Comparison of ENCODE assay signal across 11 cellular contexts in genomic region chr3:48560648-48561018, GRCh38. TPM values are rescaled to one million over a fixed set of nuclear protein-coding genes. Genes with fewer than 3 reads are reported as not detected.
DNase-seq lines count a peak whose midpoint lies in the region; ATAC-seq and TF ChIP-seq lines count a peak whose summit lies in the region.
"Had no signal": no experiment of that assay in that cellular context is flagged by ENCODE, and none has a peak within 500 bp of the region (broad histone marks: within the 10 kb centered on the region; RNA-seq: fewer than 3 reads in every experiment).

No MANE protein-coding gene starts in this region.

- H3K9ac ChIP-seq in mesendoderm (ENCODE audit: low read length): peak overlapping the region; percentile 49

- H3K79me2 ChIP-seq in mesendoderm (ENCODE audit: control insufficient read depth, insufficient read depth, low read length): no peaks in the 10 kb centered on the region

- H3K27ac ChIP-seq in mesendoderm (ENCODE audit: low read depth, low read length): peak overlapping the region; percentile 5
- H3K27ac ChIP-seq in upper lobe of right lung: no peak overlapping the region

- no peaks in the 10 kb centered on the region for H3K27me3 Mint-ChIP-seq in activated naive CD8-positive, alpha-beta T cell treated with anti-CD3 and anti-CD28 coated beads, Interleukin-2, amount 10 ng/mL, durations not matched to agents 7 days and 5 days
- H3K27me3 Mint-ChIP-seq in activated naive CD8-positive, alpha-beta T cell treated with anti-CD3 and anti-CD28 coated beads for 36 hours: no peaks in the 10 kb centered on the region
- H3K27me3 Mint-ChIP-seq in brain (peaks cover 6% of the 10 kb centered on the region), Caco-2 (ENCODE audit: insufficient read depth, unreplicated experiment) (no peaks in the 10 kb centered on the region)

- no peak overlapping the region for H3K23ac ChIP-seq in mesendoderm (ENCODE audit: low read length)

- CTCF ChIA-PET in Caco-2 (lab: Charles Lee): interaction anchor here (0.6 to 0.7 kb wide), 2 partner anchors 471 to 1940 kb away, joined by 3 to 4 read pairs; no protein-coding TSS in a partner anchor

- BruUV-seq in Caco-2 (replicated peaks; lab: Mats Ljungman, UMichigan): no TSS peak

- H4K8ac ChIP-seq in mesendoderm (ENCODE audit: low read depth, low read length): no peak overlapping the region

- H4K5ac ChIP-seq in mesendoderm (ENCODE audit: low read length): no peak overlapping the region

- no peak overlapping the region for H2BK5ac ChIP-seq in mesendoderm (ENCODE audit: low read length)

- H3K9me3 ChIP-seq in upper lobe of right lung (no peaks in the 10 kb centered on the region), Caco-2 (no peaks in the 10 kb centered on the region)

- DNase-seq in activated naive CD8-positive, alpha-beta T cell treated with anti-CD3 and anti-CD28 coated beads, Interleukin-2, amount 10 ng/mL, durations not matched to agents 7 days and 5 days: no peak
- DNase-seq in activated naive CD8-positive, alpha-beta T cell treated with anti-CD3 and anti-CD28 coated beads for 36 hours: no peak
- DNase-seq in mesendoderm (no peak), upper lobe of right lung (no peak), putamen (ENCODE audit: low spot score) (no peak), Caco-2 (no peak)
- DNase-seq: CD8-positive, alpha-beta T cell; PC-3 had no signal

- POLR2A ChIA-PET in activated naive CD8-positive, alpha-beta T cell treated with anti-CD3 and anti-CD28 coated beads, Interleukin-2, amount 10 ng/mL, durations not matched to agents 7 days and 5 days (lab: Charles Lee): interaction anchor here (0.6 kb wide), 1 partner anchor 73 kb away, joined by 3 read pairs; no protein-coding TSS in a partner anchor
- POLR2A ChIA-PET in Caco-2 (lab: Charles Lee): no interaction called here

- peak overlapping the region; percentile 81 for H3K4me3 Mint-ChIP-seq in activated naive CD8-positive, alpha-beta T cell treated with anti-CD3 and anti-CD28 coated beads, Interleukin-2, amount 10 ng/mL, durations not matched to agents 7 days and 5 days
- H3K4me3 Mint-ChIP-seq in activated naive CD8-positive, alpha-beta T cell treated with anti-CD3 and anti-CD28 coated beads for 36 hours: no peak overlapping the region
- H3K4me3 Mint-ChIP-seq in brain (peak overlapping the region in 4 of 5 experiments; percentile 40 to 89 (median 64)), Caco-2 (ENCODE audit: unreplicated experiment) (no peak overlapping the region)
- H3K4me3 Mint-ChIP-seq: CD8-positive, alpha-beta T cell had no signal

- ATAC-seq in activated naive CD8-positive, alpha-beta T cell treated with anti-CD3 and anti-CD28 coated beads, Interleukin-2, amount 10 ng/mL, durations not matched to agents 7 days and 5 days (ENCODE audit: low read depth): no peak
- ATAC-seq in upper lobe of right lung: no peak
- no peak for ATAC-seq in GM19395 (IDR thresholded peaks at IDR 0.05; ENCODE audit: unreplicated experiment)
- ATAC-seq: CD8-positive, alpha-beta T cell; esophagus mucosa; PC-3 had no signal

- H3K18ac ChIP-seq in mesendoderm (ENCODE audit: low read length): no peak overlapping the region

- no peak overlapping the region for H3K4ac ChIP-seq in mesendoderm (ENCODE audit: low read depth, low read length)

- peak overlapping the region; percentile 66 for H3K27ac Mint-ChIP-seq in activated naive CD8-positive, alpha-beta T cell treated with anti-CD3 and anti-CD28 coated beads, Interleukin-2, amount 10 ng/mL, durations not matched to agents 7 days and 5 days
- no peak overlapping the region for H3K27ac Mint-ChIP-seq in activated naive CD8-positive, alpha-beta T cell treated with anti-CD3 and anti-CD28 coated beads for 36 hours
- H3K27ac Mint-ChIP-seq in brain (peak overlapping the region in 4 of 5 experiments; percentile 55 to 91 (median 72)), Caco-2 (ENCODE audit: unreplicated experiment) (no peak overlapping the region)
- H3K27ac Mint-ChIP-seq: CD8-positive, alpha-beta T cell had no signal

- no CpG with 5 or more reads among the region's 5 CpGs for WGBS in mesendoderm (ENCODE audit: extremely low coverage, insufficient coverage, low lambda C conversion rate)

- no peak overlapping the region for H2BK15ac ChIP-seq in mesendoderm (replicated peaks; ENCODE audit: low read depth)

- no peak for TF ChIP-seq CTCF in brain (conservative IDR thresholded peaks at IDR 0.05)
- no peak for TF ChIP-seq CTCF in upper lobe of right lung (IDR thresholded peaks at IDR 0.05)
- no peak for TF ChIP-seq CTCF in Caco-2 (IDR thresholded peaks at IDR 0.05; ENCODE audit: insufficient read depth in 1 of 2, low read depth in 1 of 2, low read length in 1 of 2, severe bottlenecking in 1 of 2, unreplicated experiment in 1 of 2)

- H3K36me3 ChIP-seq in mesendoderm (ENCODE audit: control insufficient read depth, insufficient read depth, low read length) (no peaks in the 10 kb centered on the region), upper lobe of right lung (no peaks in the 10 kb centered on the region), Caco-2 (ENCODE audit: control insufficient read depth, insufficient read depth, low read length) (no peaks in the 10 kb centered on the region)

- H3K27me3 ChIP-seq in mesendoderm (ENCODE audit: insufficient read depth, low read length, poor library complexity) (no peaks in the 10 kb centered on the region), upper lobe of right lung (no peaks in the 10 kb centered on the region), Caco-2 (replicated peaks; ENCODE audit: control insufficient read depth, insufficient read depth, low read length) (no peaks in the 10 kb centered on the region)

- H3K4me1 ChIP-seq in mesendoderm (ENCODE audit: control insufficient read depth, low read depth, low read length) (peaks cover 2% of the 10 kb centered on the region), upper lobe of right lung (peaks cover 31% of the 10 kb centered on the region), Caco-2 (peaks cover 10% of the 10 kb centered on the region; the same call in 1 of the 2 replicates)

- H3K9me3 Mint-ChIP-seq in activated naive CD8-positive, alpha-beta T cell treated with anti-CD3 and anti-CD28 coated beads, Interleukin-2, amount 10 ng/mL, durations not matched to agents 7 days and 5 days: no peaks in the 10 kb centered on the region
- no peaks in the 10 kb centered on the region for H3K9me3 Mint-ChIP-seq in activated naive CD8-positive, alpha-beta T cell treated with anti-CD3 and anti-CD28 coated beads for 36 hours
- H3K9me3 Mint-ChIP-seq in brain (peaks cover 0 to 3% (median 0%) of the 10 kb centered on the region in 5 experiments), Caco-2 (ENCODE audit: unreplicated experiment) (no peaks in the 10 kb centered on the region)
- H3K9me3 Mint-ChIP-seq: CD8-positive, alpha-beta T cell had no signal

- peak overlapping the region; percentile 80 for H3K56ac ChIP-seq in mesendoderm (ENCODE audit: low read length)

- peaks cover 3% of the 10 kb centered on the region for H3K79me1 ChIP-seq in mesendoderm (ENCODE audit: low read length)

- H3K4me1 Mint-ChIP-seq in activated naive CD8-positive, alpha-beta T cell treated with anti-CD3 and anti-CD28 coated beads, Interleukin-2, amount 10 ng/mL, durations not matched to agents 7 days and 5 days: peaks cover 35% of the 10 kb centered on the region
- H3K4me1 Mint-ChIP-seq in activated naive CD8-positive, alpha-beta T cell treated with anti-CD3 and anti-CD28 coated beads for 36 hours: peaks cover 13% of the 10 kb centered on the region
- H3K4me1 Mint-ChIP-seq in brain: peaks cover 71% of the 10 kb centered on the region
- H3K4me1 Mint-ChIP-seq in Caco-2 (ENCODE audit: low read depth, unreplicated experiment): peaks cover 5% of the 10 kb centered on the region

- no peak overlapping the region for H2BK120ac ChIP-seq in mesendoderm (ENCODE audit: low read depth, low read length)

- H3K4me3 ChIP-seq in mesendoderm (ENCODE audit: low read length): no peak overlapping the region
- H3K4me3 ChIP-seq in upper lobe of right lung: peak overlapping the region; percentile 23
- no peak overlapping the region for H3K4me3 ChIP-seq in Caco-2 (ENCODE audit: low read depth, low read length)

- H3K4me2 ChIP-seq in mesendoderm (ENCODE audit: low read length): peak overlapping the region; percentile 28

- H3K36me3 Mint-ChIP-seq in activated naive CD8-positive, alpha-beta T cell treated with anti-CD3 and anti-CD28 coated beads, Interleukin-2, amount 10 ng/mL, durations not matched to agents 7 days and 5 days: peaks cover 1% of the 10 kb centered on the region
- no peaks in the 10 kb centered on the region for H3K36me3 Mint-ChIP-seq in activated naive CD8-positive, alpha-beta T cell treated with anti-CD3 and anti-CD28 coated beads for 36 hours
- H3K36me3 Mint-ChIP-seq in brain: no peaks in the 10 kb centered on the region
- H3K36me3 Mint-ChIP-seq in Caco-2 (ENCODE audit: insufficient read depth, unreplicated experiment): peaks cover 8% of the 10 kb centered on the region
- H3K36me3 Mint-ChIP-seq: CD8-positive, alpha-beta T cell had no signal

- no peak overlapping the region for H2AK5ac ChIP-seq in mesendoderm (ENCODE audit: low read length)

- intact Hi-C loops in upper lobe of right lung (cut with DNase I) (no loop called here), Caco-2 (cut with micrococcal nuclease; ENCODE audit: unreplicated experiment) (no loop called here)

RNA-seq across cellular contexts. Expression of gene UCN2, which starts 2.9 kb away (rescaled TPM):
- total RNA-seq in activated naive CD8-positive, alpha-beta T cell treated with anti-CD3 and anti-CD28 coated beads, Interleukin-2, amount 10 ng/mL, durations not matched to agents 7 days and 5 days: not detected
- total RNA-seq in activated naive CD8-positive, alpha-beta T cell treated with anti-CD3 and anti-CD28 coated beads for 36 hours: not detected
- polyA plus RNA-seq in brain (ENCODE audit: insufficient read depth, low read depth, low replicate concordance): not detected
- polyA plus RNA-seq in mesendoderm (2013, experiment 1 of 2): 0.11 TPM
- polyA plus RNA-seq in mesendoderm (2013, experiment 2 of 2): 0.17 TPM
- total RNA-seq in upper lobe of right lung: not detected
- total RNA-seq in Caco-2 (2022): 0.54 TPM in 1 of 2 replicates, not detected in the other
- total RNA-seq: CD8-positive, alpha-beta T cell had no signal

RNA-seq across cellular contexts. Expression of gene PFKFB4, which starts 4.0 kb away (rescaled TPM):
- 10 to 100 TPM; 56.8 to 60.7 TPM for total RNA-seq in activated naive CD8-positive, alpha-beta T cell treated with anti-CD3 and anti-CD28 coated beads, Interleukin-2, amount 10 ng/mL, durations not matched to agents 7 days and 5 days
- total RNA-seq in activated naive CD8-positive, alpha-beta T cell treated with anti-CD3 and anti-CD28 coated beads for 36 hours: 10 to 100 TPM; 33.7 to 36.1 TPM
- 5.6 TPM for polyA plus RNA-seq in brain (ENCODE audit: insufficient read depth, low read depth, low replicate concordance)
- polyA plus RNA-seq in mesendoderm (2013, experiment 1 of 2): 3.7 TPM
- 4.3 TPM for polyA plus RNA-seq in mesendoderm (2013, experiment 2 of 2)
- total RNA-seq in upper lobe of right lung (11.0 TPM), Caco-2 (2022) (11.2 and 14.4 TPM in 2 replicates)

RNA-seq across cellular contexts. Expression of gene COL7A1, which starts 34.5 kb away (rescaled TPM):
- 1 to 10 TPM; 1.0 to 1.6 TPM for total RNA-seq in activated naive CD8-positive, alpha-beta T cell treated with anti-CD3 and anti-CD28 coated beads, Interleukin-2, amount 10 ng/mL, durations not matched to agents 7 days and 5 days
- total RNA-seq in activated naive CD8-positive, alpha-beta T cell treated with anti-CD3 and anti-CD28 coated beads for 36 hours: 1 to 10 TPM; 1.4 to 1.8 TPM
- polyA plus RNA-seq in brain (ENCODE audit: insufficient read depth, low read depth, low replicate concordance): 1.5 TPM
- polyA plus RNA-seq in mesendoderm (2013, experiment 1 of 2): 2.7 TPM
- 2.5 TPM for polyA plus RNA-seq in mesendoderm (2013, experiment 2 of 2)
- total RNA-seq in upper lobe of right lung (3.7 TPM), Caco-2 (2022) (4.7 and 5.2 TPM in 2 replicates)

RNA-seq across cellular contexts. Expression of gene UQCRC1, which starts 48.8 kb away (rescaled TPM):
- 100 to 1,000 TPM; 144 to 148 TPM for total RNA-seq in activated naive CD8-positive, alpha-beta T cell treated with anti-CD3 and anti-CD28 coated beads, Interleukin-2, amount 10 ng/mL, durations not matched to agents 7 days and 5 days
- 100 to 1,000 TPM; 193 to 209 TPM for total RNA-seq in activated naive CD8-positive, alpha-beta T cell treated with anti-CD3 and anti-CD28 coated beads for 36 hours
- polyA plus RNA-seq in brain (ENCODE audit: insufficient read depth, low read depth, low replicate concordance): 205 TPM
- 146 TPM for polyA plus RNA-seq in mesendoderm (2013, experiment 1 of 2)
- polyA plus RNA-seq in mesendoderm (2013, experiment 2 of 2): 152 TPM
- 126 TPM for total RNA-seq in upper lobe of right lung
- 278 and 283 TPM in 2 replicates for total RNA-seq in Caco-2 (2022)

RNA-seq across cellular contexts. Expression of gene SHISA5, which starts 56.7 kb away (rescaled TPM):
- total RNA-seq in activated naive CD8-positive, alpha-beta T cell treated with anti-CD3 and anti-CD28 coated beads, Interleukin-2, amount 10 ng/mL, durations not matched to agents 7 days and 5 days: 100 to 1,000 TPM; 215 to 224 TPM
- 10 to 100 TPM; 68.8 to 73.5 TPM for total RNA-seq in activated naive CD8-positive, alpha-beta T cell treated with anti-CD3 and anti-CD28 coated beads for 36 hours
- 109 TPM for polyA plus RNA-seq in brain (ENCODE audit: insufficient read depth, low read depth, low replicate concordance)
- 181 TPM for polyA plus RNA-seq in mesendoderm (2013, experiment 1 of 2)
- polyA plus RNA-seq in mesendoderm (2013, experiment 2 of 2): 171 TPM
- total RNA-seq in upper lobe of right lung: 163 TPM
- 213 and 226 TPM in 2 replicates for total RNA-seq in Caco-2 (2022)

Comparison
In these comparisons a context has a peak if more than half of its experiments do, and no peak if none do; other contexts are left out.
1. H3K27ac Mint-ChIP-seq: peak in activated naive CD8-positive, alpha-beta T cell treated with anti-CD3 and anti-CD28 coated beads, Interleukin-2, amount 10 ng/mL, durations not matched to agents 7 days and 5 days (single experiment) and brain (4 of 5); none in activated naive CD8-positive, alpha-beta T cell treated with anti-CD3 and anti-CD28 coated beads for 36 hours (single experiment) and Caco-2 (single experiment).
2. H3K4me3 Mint-ChIP-seq: peak in activated naive CD8-positive, alpha-beta T cell treated with anti-CD3 and anti-CD28 coated beads, Interleukin-2, amount 10 ng/mL, durations not matched to agents 7 days and 5 days (single experiment) and brain (4 of 5); none in activated naive CD8-positive, alpha-beta T cell treated with anti-CD3 and anti-CD28 coated beads for 36 hours (single experiment) and Caco-2 (single experiment).